Comparison of ENCODE assay signal across 1 cellular context in the genomic region with DNA sequence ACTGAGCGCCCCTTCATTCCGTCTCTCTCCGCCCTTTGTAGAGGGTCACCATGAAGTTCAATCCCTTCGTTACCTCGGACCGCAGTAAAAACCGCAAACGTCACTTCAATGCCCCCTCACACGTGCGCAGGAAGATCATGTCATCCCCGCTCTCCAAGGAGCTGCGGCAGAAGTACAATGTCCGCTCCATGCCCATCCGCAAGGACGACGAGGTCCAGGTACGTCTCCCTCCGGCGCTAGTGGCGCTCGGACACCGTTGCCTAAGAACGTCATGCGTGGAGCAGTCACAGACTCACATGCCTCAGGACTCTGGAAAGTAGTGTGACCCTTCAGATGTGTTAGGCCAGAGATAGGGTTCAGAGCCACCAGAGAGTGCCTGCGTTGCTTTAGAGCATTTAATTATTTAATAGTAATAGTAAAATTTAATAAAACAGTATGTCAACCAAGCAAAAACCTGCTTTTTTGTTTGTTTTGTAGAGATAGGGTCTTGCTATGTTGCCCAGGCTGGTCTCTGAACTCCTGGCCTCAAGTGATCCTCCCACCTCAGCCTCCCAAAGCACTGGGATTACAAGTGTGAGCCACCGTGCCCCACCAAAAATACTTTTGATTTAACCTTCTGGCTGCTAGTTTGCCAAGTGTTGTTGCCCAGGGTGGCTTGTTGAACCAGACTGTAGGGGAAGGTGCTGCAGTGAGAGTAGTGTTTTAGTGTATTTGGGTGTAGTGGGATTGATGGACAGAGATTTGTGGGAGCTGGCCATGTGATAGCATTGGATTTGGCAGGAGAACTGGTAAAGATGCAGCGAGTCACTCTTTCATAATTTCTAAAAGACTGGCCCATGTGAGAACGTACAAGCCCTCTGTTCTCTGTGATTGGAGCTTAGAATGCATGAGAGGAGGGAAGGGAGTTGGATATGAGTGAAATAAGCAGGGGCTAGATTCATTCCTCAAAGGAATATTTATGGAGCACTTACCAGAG.
TF ChIP-seq lines count a peak whose summit lies in the region.

No MANE protein-coding gene starts in this region.

TF ChIP-seq in neural cell, 6 proteins besides CTCF, POLR2A, EP300 and RAD21:
- TF ChIP-seq, protein P1, sequence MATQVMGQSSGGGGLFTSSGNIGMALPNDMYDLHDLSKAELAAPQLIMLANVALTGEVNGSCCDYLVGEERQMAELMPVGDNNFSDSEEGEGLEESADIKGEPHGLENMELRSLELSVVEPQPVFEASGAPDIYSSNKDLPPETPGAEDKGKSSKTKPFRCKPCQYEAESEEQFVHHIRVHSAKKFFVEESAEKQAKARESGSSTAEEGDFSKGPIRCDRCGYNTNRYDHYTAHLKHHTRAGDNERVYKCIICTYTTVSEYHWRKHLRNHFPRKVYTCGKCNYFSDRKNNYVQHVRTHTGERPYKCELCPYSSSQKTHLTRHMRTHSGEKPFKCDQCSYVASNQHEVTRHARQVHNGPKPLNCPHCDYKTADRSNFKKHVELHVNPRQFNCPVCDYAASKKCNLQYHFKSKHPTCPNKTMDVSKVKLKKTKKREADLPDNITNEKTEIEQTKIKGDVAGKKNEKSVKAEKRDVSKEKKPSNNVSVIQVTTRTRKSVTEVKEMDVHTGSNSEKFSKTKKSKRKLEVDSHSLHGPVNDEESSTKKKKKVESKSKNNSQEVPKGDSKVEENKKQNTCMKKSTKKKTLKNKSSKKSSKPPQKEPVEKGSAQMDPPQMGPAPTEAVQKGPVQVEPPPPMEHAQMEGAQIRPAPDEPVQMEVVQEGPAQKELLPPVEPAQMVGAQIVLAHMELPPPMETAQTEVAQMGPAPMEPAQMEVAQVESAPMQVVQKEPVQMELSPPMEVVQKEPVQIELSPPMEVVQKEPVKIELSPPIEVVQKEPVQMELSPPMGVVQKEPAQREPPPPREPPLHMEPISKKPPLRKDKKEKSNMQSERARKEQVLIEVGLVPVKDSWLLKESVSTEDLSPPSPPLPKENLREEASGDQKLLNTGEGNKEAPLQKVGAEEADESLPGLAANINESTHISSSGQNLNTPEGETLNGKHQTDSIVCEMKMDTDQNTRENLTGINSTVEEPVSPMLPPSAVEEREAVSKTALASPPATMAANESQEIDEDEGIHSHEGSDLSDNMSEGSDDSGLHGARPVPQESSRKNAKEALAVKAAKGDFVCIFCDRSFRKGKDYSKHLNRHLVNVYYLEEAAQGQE (IDR thresholded peaks at IDR 0.05; ENCODE audit: borderline replicate concordance) = no peak
- TF ChIP-seq EZH2 (IDR thresholded peaks at IDR 0.05; ENCODE audit: borderline replicate concordance, insufficient read depth, low read length, poor library complexity, severe bottlenecking) (no peak), POLR2AphosphoS5 (IDR thresholded peaks at IDR 0.05) (no peak), MXI1 (conservative IDR thresholded peaks at IDR 0.05; ENCODE audit: poor library complexity, severe bottlenecking) (no peak), TAF1 (IDR thresholded peaks at IDR 0.05; ENCODE audit: low read depth) (no peak), SMC3 (conservative IDR thresholded peaks at IDR 0.05; ENCODE audit: poor library complexity) (no peak)
TF ChIP-seq in neural cell: peak in this region for 0.
